ENCODE assay signal across 1 cellular context in the genomic region with DNA sequence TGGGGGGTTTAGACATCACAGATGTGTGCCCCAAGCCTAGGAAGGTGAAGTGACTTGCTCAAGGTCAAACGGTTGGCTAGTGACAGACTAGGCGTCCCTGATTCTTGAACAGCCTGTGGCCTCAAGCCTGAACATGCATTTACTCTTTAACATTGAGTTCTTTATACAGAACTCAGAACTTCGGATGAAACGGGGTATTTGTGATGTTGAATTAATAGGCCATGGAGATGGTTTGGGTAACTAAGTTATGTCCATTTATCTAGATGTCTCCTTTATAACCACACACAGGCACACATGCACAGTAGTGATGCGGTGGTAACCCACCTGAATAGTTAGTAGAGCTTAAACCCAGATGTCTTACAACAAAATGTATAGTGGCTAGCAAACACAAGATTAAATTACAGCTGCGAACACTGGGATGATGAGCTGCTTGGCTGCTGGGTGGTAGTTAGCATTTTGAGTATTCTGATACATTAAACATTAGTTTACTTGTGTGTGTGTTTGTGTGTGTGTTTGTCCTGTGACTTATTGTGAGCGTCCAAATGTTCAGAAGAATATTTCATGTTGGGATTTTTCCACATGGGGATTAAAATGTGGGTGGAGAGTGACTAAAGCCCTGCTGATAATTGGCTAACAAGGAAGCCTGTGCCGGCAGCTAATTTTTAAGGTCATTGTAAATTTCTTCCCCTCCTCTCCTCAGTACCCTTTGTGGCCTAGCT.
TF ChIP-seq lines count a peak whose summit lies in the region.

No MANE protein-coding gene starts in this region.

TF ChIP-seq in GM23338, 12 proteins besides CTCF, POLR2A, EP300 and RAD21 (continued from another document):
- TF ChIP-seq, protein P1, sequence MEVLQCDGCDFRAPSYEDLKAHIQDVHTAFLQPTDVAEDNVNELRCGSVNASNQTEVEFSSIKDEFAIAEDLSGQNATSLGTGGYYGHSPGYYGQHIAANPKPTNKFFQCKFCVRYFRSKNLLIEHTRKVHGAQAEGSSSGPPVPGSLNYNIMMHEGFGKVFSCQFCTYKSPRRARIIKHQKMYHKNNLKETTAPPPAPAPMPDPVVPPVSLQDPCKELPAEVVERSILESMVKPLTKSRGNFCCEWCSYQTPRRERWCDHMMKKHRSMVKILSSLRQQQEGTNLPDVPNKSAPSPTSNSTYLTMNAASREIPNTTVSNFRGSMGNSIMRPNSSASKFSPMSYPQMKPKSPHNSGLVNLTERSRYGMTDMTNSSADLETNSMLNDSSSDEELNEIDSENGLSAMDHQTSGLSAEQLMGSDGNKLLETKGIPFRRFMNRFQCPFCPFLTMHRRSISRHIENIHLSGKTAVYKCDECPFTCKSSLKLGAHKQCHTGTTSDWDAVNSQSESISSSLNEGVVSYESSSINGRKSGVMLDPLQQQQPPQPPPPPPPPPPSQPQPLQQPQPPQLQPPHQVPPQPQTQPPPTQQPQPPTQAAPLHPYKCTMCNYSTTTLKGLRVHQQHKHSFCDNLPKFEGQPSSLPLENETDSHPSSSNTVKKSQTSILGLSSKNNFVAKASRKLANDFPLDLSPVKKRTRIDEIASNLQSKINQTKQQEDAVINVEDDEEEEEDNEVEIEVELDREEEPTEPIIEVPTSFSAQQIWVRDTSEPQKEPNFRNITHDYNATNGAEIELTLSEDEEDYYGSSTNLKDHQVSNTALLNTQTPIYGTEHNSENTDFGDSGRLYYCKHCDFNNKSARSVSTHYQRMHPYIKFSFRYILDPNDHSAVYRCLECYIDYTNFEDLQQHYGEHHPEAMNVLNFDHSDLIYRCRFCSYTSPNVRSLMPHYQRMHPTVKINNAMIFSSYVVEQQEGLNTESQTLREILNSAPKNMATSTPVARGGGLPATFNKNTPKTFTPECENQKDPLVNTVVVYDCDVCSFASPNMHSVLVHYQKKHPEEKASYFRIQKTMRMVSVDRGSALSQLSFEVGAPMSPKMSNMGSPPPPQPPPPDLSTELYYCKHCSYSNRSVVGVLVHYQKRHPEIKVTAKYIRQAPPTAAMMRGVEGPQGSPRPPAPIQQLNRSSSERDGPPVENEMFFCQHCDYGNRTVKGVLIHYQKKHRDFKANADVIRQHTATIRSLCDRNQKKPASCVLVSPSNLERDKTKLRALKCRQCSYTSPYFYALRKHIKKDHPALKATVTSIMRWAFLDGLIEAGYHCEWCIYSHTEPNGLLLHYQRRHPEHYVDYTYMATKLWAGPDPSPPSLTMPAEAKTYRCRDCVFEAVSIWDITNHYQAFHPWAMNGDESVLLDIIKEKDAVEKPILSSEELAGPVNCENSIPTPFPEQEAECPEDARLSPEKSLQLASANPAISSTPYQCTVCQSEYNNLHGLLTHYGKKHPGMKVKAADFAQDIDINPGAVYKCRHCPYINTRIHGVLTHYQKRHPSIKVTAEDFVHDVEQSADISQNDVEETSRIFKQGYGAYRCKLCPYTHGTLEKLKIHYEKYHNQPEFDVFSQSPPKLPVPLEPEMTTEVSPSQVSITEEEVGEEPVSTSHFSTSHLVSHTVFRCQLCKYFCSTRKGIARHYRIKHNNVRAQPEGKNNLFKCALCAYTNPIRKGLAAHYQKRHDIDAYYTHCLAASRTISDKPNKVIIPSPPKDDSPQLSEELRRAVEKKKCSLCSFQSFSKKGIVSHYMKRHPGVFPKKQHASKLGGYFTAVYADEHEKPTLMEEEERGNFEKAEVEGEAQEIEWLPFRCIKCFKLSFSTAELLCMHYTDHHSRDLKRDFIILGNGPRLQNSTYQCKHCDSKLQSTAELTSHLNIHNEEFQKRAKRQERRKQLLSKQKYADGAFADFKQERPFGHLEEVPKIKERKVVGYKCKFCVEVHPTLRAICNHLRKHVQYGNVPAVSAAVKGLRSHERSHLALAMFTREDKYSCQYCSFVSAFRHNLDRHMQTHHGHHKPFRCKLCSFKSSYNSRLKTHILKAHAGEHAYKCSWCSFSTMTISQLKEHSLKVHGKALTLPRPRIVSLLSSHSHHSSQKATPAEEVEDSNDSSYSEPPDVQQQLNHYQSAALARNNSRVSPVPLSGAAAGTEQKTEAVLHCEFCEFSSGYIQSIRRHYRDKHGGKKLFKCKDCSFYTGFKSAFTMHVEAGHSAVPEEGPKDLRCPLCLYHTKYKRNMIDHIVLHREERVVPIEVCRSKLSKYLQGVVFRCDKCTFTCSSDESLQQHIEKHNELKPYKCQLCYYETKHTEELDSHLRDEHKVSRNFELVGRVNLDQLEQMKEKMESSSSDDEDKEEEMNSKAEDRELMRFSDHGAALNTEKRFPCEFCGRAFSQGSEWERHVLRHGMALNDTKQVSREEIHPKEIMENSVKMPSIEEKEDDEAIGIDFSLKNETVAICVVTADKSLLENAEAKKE (CRISPR knock-in tag; IDR thresholded peaks at IDR 0.05) = no peak
- TF ChIP-seq, protein P2, sequence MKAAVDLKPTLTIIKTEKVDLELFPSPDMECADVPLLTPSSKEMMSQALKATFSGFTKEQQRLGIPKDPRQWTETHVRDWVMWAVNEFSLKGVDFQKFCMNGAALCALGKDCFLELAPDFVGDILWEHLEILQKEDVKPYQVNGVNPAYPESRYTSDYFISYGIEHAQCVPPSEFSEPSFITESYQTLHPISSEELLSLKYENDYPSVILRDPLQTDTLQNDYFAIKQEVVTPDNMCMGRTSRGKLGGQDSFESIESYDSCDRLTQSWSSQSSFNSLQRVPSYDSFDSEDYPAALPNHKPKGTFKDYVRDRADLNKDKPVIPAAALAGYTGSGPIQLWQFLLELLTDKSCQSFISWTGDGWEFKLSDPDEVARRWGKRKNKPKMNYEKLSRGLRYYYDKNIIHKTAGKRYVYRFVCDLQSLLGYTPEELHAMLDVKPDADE (IDR thresholded peaks at IDR 0.05) = no peak
